Comparison of ENCODE assay signal across 21 cellular contexts in the genomic region with DNA sequence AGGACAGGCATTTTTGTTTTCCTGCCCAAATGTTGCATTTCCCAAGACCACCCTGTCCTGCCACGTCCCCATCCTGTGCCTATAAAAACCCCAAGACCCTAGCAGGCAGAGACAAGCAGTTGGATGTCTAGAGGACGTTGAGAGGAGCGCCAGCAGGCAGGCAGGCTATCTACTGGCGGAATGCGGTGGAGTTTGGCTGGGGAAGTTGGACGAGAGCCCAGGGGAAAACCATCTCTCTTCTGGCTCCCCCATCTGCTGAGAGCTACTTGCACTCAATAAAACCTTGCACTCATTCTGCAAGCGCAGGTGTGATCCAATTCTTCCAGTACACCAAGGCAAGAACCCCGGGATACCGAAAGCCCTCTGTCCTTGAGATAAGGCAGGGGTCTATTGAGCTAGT.
"Had no signal": no experiment of that assay in that cellular context is flagged by ENCODE, and none has a peak within 500 bp of the region (broad histone marks: within the 10 kb centered on the region; RNA-seq: fewer than 3 reads in every experiment).

No MANE protein-coding gene starts in this region.

- DNase-seq: activated CD4-positive, alpha-beta T cell treated with anti-CD3 and anti-CD28 coated beads for 4 hours; activated CD4-positive, alpha-beta T cell treated with anti-CD3 and anti-CD28 coated beads, Interleukin-2, amount 50 U/mL, for 4 hours; activated effector memory CD4-positive, alpha-beta T cell treated with Interleukin-2 at 50 U/mL for 16 hours; activated naive CD4-positive, alpha-beta T cell treated with Interleukin-2 at 50 U/mL for 16 hours; activated T-cell treated with anti-CD3 and anti-CD28 coated beads for 4 hours; adrenal gland; aorta; body of pancreas; cortex of kidney; effector memory CD8-positive, alpha-beta T cell; erythroblast; islet precursor cell; mammary epithelial cell; naive B cell; psoas muscle; stimulated activated CD4-positive, alpha-beta T cell treated with anti-CD3 and anti-CD28 coated beads, Interleukin-15, amount 100 ng/mL, for 24 hours; stimulated activated CD4-positive, alpha-beta T cell treated with anti-CD3 and anti-CD28 coated beads, Interleukin-2, amount 100 ng/mL, for 24 hours; stimulated activated naive B cell treated with anti-CD40 and anti-IgM and Interleukin-4, amounts not matched to agents 10 μg/mL and 1 μg/mL and 100 μg/mL, for 72 hours; stomach; T-helper 1 cell; tibial artery had no signal
